17 cellular contexts compared by ENCODE assay signal in genomic region chrX:10169180-10169579, GRCh38. TPM values are rescaled to one million over a fixed set of nuclear protein-coding genes. Genes with fewer than 3 reads are reported as not detected.
"Had no signal": no experiment of that assay in that cellular context is flagged by ENCODE, and none has a peak within 500 bp of the region (broad histone marks: within the 10 kb centered on the region; RNA-seq: fewer than 3 reads in every experiment).

No MANE protein-coding gene starts in this region.

- H3K4me3 ChIP-seq: dorsolateral prefrontal cortex, hepatocyte, lung, right atrium auricular region had no signal

- H2AFZ ChIP-seq: hepatocyte had no signal

- DNase-seq: activated CD4-positive, alpha-beta memory T cell treated with anti-CD3 and anti-CD28 coated beads, Interleukin-2, amount 10 ng/mL, durations not matched to agents 7 days and 5 days; activated CD4-positive, alpha-beta T cell treated with anti-CD3 and anti-CD28 coated beads for 36 hours; activated CD8-positive, alpha-beta memory T cell treated with anti-CD3 and anti-CD28 coated beads, Interleukin-2, amount 10 ng/mL, durations not matched to agents 7 days and 5 days; activated naive CD4-positive, alpha-beta T cell; activated naive CD8-positive, alpha-beta T cell treated with anti-CD3 and anti-CD28 coated beads for 36 hours; anterior cingulate cortex; caudate nucleus; dorsolateral prefrontal cortex; foreskin fibroblast; left cardiac atrium; nephron progenitor cell; occipital lobe; stimulated activated naive CD8-positive, alpha-beta T cell treated with anti-CD3 and anti-CD28 coated beads, Interleukin-15, amount 100 ng/mL, for 72 hours had no signal

- H3K27me3 ChIP-seq: hepatocyte, right atrium auricular region had no signal

- H3K9me3 ChIP-seq: right atrium auricular region had no signal

- H3K79me2 ChIP-seq: hepatocyte had no signal

- H3K27ac ChIP-seq: hepatocyte, right atrium auricular region had no signal

- H3K36me3 ChIP-seq: right atrium auricular region had no signal

- H3K4me2 ChIP-seq: hepatocyte had no signal

- ATAC-seq: activated CD4-positive, alpha-beta T cell treated with anti-CD3 and anti-CD28 coated beads for 36 hours; activated CD8-positive, alpha-beta memory T cell treated with anti-CD3 and anti-CD28 coated beads, Interleukin-2, amount 10 ng/mL, durations not matched to agents 7 days and 5 days; activated T-helper 17 cell treated with anti-CD3 and anti-CD28 coated beads, Interleukin-2, amount 50 U/mL, for 72 hours; left cardiac atrium; stimulated activated naive CD8-positive, alpha-beta T cell treated with anti-CD3 and anti-CD28 coated beads, Interleukin-15, amount 100 ng/mL, for 72 hours had no signal

RNA-seq across cellular contexts. Expression of gene CLCN4, which starts 12.4 kb away (rescaled TPM):
- total RNA-seq: activated CD4-positive, alpha-beta memory T cell treated with anti-CD3 and anti-CD28 coated beads, Interleukin-2, amount 10 ng/mL, durations not matched to agents 7 days and 5 days; activated CD4-positive, alpha-beta T cell treated with anti-CD3 and anti-CD28 coated beads for 36 hours had no signal
